8 cellular contexts compared by ENCODE assay signal in the genomic region with DNA sequence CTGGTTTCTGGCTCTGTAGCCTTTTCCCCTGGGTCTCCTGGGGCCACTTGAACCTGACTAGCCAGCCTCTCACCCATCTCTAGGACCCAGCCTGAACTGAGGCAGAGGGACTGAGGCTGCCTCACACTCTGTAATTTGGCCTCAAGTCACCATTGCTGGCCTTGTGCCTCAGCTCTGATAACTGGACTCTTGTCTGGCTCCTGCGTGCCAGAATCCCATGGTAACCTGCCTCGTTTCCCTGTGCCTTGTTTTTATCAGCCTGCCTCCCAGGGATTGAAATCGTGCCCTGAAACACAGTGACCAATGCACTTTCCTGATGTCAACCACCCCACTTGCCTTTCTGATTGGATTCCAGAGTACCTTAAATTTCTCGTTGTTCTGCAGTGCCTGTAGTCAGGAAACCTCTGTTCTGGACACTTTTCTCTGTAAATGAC. TPM values are rescaled to one million over a fixed set of nuclear protein-coding genes. Genes with fewer than 3 reads are reported as not detected.
DNase-seq lines count a peak whose midpoint lies in the region; ATAC-seq and TF ChIP-seq lines count a peak whose summit lies in the region.

No MANE protein-coding gene starts in this region.

- no peak overlapping the region for H3K4me3 ChIP-seq in astrocyte of the cerebellum (ENCODE audit: low read depth, low read length)

- H3K4me3 Mint-ChIP-seq in stimulated activated naive B cell treated with anti-CD40 and anti-IgM and Interleukin-4, amounts not matched to agents 10 μg/mL and 1 μg/mL and 100 μg/mL, for 72 hours: no peak overlapping the region

- H3K36me3 Mint-ChIP-seq in stimulated activated naive B cell treated with anti-CD40 and anti-IgM and Interleukin-4, amounts not matched to agents 10 μg/mL and 1 μg/mL and 100 μg/mL, for 72 hours: peaks cover 6 to 12% of the 10 kb centered on the region in 2 donors

- no peak for TF ChIP-seq CTCF in astrocyte of the cerebellum (IDR thresholded peaks at IDR 0.05; ENCODE audit: low read depth, low read length, missing control alignments)

- no peak for ATAC-seq in stimulated activated naive B cell treated with anti-CD40 and anti-IgM and Interleukin-4, amounts not matched to agents 10 μg/mL and 1 μg/mL and 100 μg/mL, for 72 hours (replicated peaks)
- ATAC-seq in GM18868 (IDR thresholded peaks at IDR 0.05; ENCODE audit: unreplicated experiment) (no peak), HG02623 (IDR thresholded peaks at IDR 0.05; ENCODE audit: unreplicated experiment) (no peak)

- DNase-seq in M059J (ENCODE audit: low read depth) (peak; percentile 83), astrocyte of the cerebellum (ENCODE audit: low read depth) (peak; percentile 62), iris pigment epithelial cell (ENCODE audit: low read depth) (peak; percentile 45), kidney glomerular epithelial cell (lab: John Stamatoyannopoulos, UW) (no peak), NCI-H345 treated with DMSO at 0.1 percent for 48 hours (lab: John Stamatoyannopoulos, UW; ENCODE audit: unreplicated experiment) (no peak)
- no peak for DNase-seq in stimulated activated naive B cell treated with anti-CD40 and anti-IgM and Interleukin-4, amounts not matched to agents 10 μg/mL and 1 μg/mL and 100 μg/mL, for 72 hours

- H3K27me3 Mint-ChIP-seq in stimulated activated naive B cell treated with anti-CD40 and anti-IgM and Interleukin-4, amounts not matched to agents 10 μg/mL and 1 μg/mL and 100 μg/mL, for 72 hours: no peaks in the 10 kb centered on the region

- H3K9me3 Mint-ChIP-seq in stimulated activated naive B cell treated with anti-CD40 and anti-IgM and Interleukin-4, amounts not matched to agents 10 μg/mL and 1 μg/mL and 100 μg/mL, for 72 hours: no peaks in the 10 kb centered on the region

- in situ Hi-C loops in astrocyte of the cerebellum (cut with HindIII; ENCODE audit: low sequenced_read_pairs): no loop called here

- peak overlapping the region; percentile 34 for H3K27ac Mint-ChIP-seq in stimulated activated naive B cell treated with anti-CD40 and anti-IgM and Interleukin-4, amounts not matched to agents 10 μg/mL and 1 μg/mL and 100 μg/mL, for 72 hours

- H3K4me1 Mint-ChIP-seq in stimulated activated naive B cell treated with anti-CD40 and anti-IgM and Interleukin-4, amounts not matched to agents 10 μg/mL and 1 μg/mL and 100 μg/mL, for 72 hours: peaks cover 39 to 64% of the 10 kb centered on the region in 2 donors

RNA-seq across cellular contexts. Expression of a gene that starts 27.9 kb away (rescaled TPM):
- total RNA-seq in M059J (2014; rRNA removed; shearing (Covaris generic)): 8.0 and 12.0 TPM in 2 replicates

Comparison
In these comparisons a context has a peak if more than half of its experiments do, and no peak if none do; other contexts are left out.
1. DNase-seq: peak in M059J (single experiment), astrocyte of the cerebellum (single experiment) and iris pigment epithelial cell (single experiment); none in stimulated activated naive B cell treated with anti-CD40 and anti-IgM and Interleukin-4, amounts not matched to agents 10 μg/mL and 1 μg/mL and 100 μg/mL, for 72 hours (single experiment), kidney glomerular epithelial cell (single experiment) and NCI-H345 treated with DMSO at 0.1 percent for 48 hours (single experiment).